In the genomic region with DNA sequence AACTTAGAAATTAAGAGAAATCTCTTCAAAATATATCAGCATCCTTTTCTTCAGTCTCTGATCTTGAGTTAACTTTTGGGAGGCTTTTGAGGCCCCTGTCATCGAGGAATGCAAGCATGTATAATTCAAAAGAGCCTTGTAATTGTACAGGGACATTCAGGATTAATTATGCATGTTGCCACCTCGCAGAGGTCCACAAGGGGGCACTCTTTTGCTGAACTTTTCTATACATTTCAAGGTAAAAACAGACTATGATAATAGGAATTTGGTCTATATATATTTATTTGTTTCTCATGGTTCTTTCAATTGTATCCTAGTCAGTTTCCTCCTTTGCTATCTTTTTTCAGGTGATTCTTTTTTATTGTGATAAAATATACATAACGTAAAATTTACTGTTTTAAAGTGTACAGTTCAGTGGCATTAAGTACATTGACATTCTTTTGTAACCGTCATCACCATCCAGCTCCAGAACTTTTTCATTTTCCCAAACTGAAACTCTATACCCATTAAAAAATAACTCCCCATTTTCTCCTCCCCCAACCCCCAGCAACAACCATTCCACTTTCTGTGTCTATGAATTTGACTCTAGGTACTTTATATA, we compare ENCODE assay signal across 1 cellular context.
TF ChIP-seq lines count a peak whose summit lies in the region.

No MANE protein-coding gene starts in this region.

TF ChIP-seq in WTC11, 78 proteins besides CTCF, POLR2A, EP300 and RAD21 (continued from another document):
- TF ChIP-seq, protein P1, sequence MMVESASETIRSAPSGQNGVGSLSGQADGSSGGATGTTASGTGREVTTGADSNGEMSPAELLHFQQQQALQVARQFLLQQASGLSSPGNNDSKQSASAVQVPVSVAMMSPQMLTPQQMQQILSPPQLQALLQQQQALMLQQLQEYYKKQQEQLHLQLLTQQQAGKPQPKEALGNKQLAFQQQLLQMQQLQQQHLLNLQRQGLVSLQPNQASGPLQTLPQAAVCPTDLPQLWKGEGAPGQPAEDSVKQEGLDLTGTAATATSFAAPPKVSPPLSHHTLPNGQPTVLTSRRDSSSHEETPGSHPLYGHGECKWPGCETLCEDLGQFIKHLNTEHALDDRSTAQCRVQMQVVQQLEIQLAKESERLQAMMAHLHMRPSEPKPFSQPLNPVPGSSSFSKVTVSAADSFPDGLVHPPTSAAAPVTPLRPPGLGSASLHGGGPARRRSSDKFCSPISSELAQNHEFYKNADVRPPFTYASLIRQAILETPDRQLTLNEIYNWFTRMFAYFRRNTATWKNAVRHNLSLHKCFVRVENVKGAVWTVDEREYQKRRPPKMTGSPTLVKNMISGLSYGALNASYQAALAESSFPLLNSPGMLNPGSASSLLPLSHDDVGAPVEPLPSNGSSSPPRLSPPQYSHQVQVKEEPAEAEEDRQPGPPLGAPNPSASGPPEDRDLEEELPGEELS (CRISPR knock-in tag; IDR thresholded peaks at IDR 0.05): no peak
- TF ChIP-seq ATF6 (CRISPR knock-in tag; IDR thresholded peaks at IDR 0.05): no peak
- TF ChIP-seq FOXJ3 (CRISPR knock-in tag; IDR thresholded peaks at IDR 0.05; ENCODE audit: borderline replicate concordance): no peak
- no peak for TF ChIP-seq HMGA2 (CRISPR knock-in tag; IDR thresholded peaks at IDR 0.05)
- TF ChIP-seq, protein P2, sequence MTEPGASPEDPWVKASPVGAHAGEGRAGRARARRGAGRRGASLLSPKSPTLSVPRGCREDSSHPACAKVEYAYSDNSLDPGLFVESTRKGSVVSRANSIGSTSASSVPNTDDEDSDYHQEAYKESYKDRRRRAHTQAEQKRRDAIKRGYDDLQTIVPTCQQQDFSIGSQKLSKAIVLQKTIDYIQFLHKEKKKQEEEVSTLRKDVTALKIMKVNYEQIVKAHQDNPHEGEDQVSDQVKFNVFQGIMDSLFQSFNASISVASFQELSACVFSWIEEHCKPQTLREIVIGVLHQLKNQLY (CRISPR knock-in tag; IDR thresholded peaks at IDR 0.05): no peak
- no peak for TF ChIP-seq USF1 (CRISPR knock-in tag; IDR thresholded peaks at IDR 0.05)
